Comparison of ENCODE assay signal across 7 cellular contexts in genomic region chr2:110213522-110213921, GRCh38. TPM values are rescaled to one million over a fixed set of nuclear protein-coding genes. Genes with fewer than 3 reads are reported as not detected.
DNase-seq lines count a peak whose midpoint lies in the region; ATAC-seq, FAIRE-seq and TF ChIP-seq lines count a peak whose summit lies in the region.
"Not testable (repeated sequence)": the region's sequence is repeated elsewhere in the genome, so short reads cannot be mapped to it uniquely, and the experiment has no call there.

No MANE protein-coding gene starts in this region.

- H3K4me1 Mint-ChIP-seq in CD4-positive, CD25-positive, alpha-beta regulatory T cell: peaks cover 2 to 28% (median 19%) of the 10 kb centered on the region in 4 donors
- H3K4me1 Mint-ChIP-seq in GM23338: not testable (repeated sequence)
- H3K4me1 Mint-ChIP-seq in activated T-cell treated with anti-CD3 and anti-CD28 coated beads, Interleukin-2, amount 50 U/mL, for 24 hours (ENCODE audit: low read depth): peaks cover 23% of the 10 kb centered on the region
- H3K4me1 Mint-ChIP-seq in naive thymus-derived CD8-positive, alpha-beta T cell: peaks cover 14 to 33% (median 21%) of the 10 kb centered on the region in 4 donors

- FAIRE-seq in K562 (lab: Jason Lieb, UNC); HepG2 (lab: Jason Lieb, UNC): not testable (repeated sequence)

- intact Hi-C loops in K562 (cut with micrococcal nuclease); HepG2 (cut with micrococcal nuclease; ENCODE audit: unreplicated experiment): not testable (repeated sequence)

- ATAC-seq in CD4-positive, CD25-positive, alpha-beta regulatory T cell (ENCODE audit: low read depth in 2 of 2); GM23338; K562; HepG2; naive thymus-derived CD8-positive, alpha-beta T cell: not testable (repeated sequence)

- TF ChIP-seq CTCF in GM23338 (conservative IDR thresholded peaks at IDR 0.05; ENCODE audit: low read depth in 2 of 2); K562 (IDR thresholded peaks at IDR 0.05 in 2 of 3, conservative IDR thresholded peaks at IDR 0.05 in 1 of 3; ENCODE audit: insufficient read depth in 2 of 3, low read depth in 1 of 3, low read length in 3 of 3); HepG2 (CRISPR knock-in tag; IDR thresholded peaks at IDR 0.05): not testable (repeated sequence)

- H2AFZ ChIP-seq in GM23338; K562 (ENCODE audit: low read depth, low read length); HepG2 (ENCODE audit: low read length): not testable (repeated sequence)

- H3K9me1 ChIP-seq in K562 (ENCODE audit: control insufficient read depth, insufficient read depth, low read length): not testable (repeated sequence)

- H3K4me3 ChIP-seq in CD4-positive, CD25-positive, alpha-beta regulatory T cell (ENCODE audit: low read depth, low read length); GM23338; K562; HepG2 (replicated peaks in 1 of 3; ENCODE audit: insufficient read depth in 1 of 3, low read depth in 2 of 3, low read length in 3 of 3); skeletal muscle tissue (ENCODE audit: low read length in 3 of 3): not testable (repeated sequence)

- H3K36me3 Mint-ChIP-seq in CD4-positive, CD25-positive, alpha-beta regulatory T cell: peaks cover 15% of the 10 kb centered on the region
- H3K36me3 Mint-ChIP-seq in GM23338 (ENCODE audit: low read depth): peaks cover 30% of the 10 kb centered on the region
- peaks cover 33% of the 10 kb centered on the region for H3K36me3 Mint-ChIP-seq in activated T-cell treated with anti-CD3 and anti-CD28 coated beads, Interleukin-2, amount 50 U/mL, for 24 hours (ENCODE audit: low read depth)
- peaks cover 0 to 17% (median 0%) of the 10 kb centered on the region in 3 donors for H3K36me3 Mint-ChIP-seq in naive thymus-derived CD8-positive, alpha-beta T cell

- not testable (repeated sequence) for H3K27ac ChIP-seq in CD4-positive, CD25-positive, alpha-beta regulatory T cell (ENCODE audit: insufficient read depth, low read length, poor library complexity, severe bottlenecking); GM23338 (ENCODE audit: low read depth); K562 (ENCODE audit: extremely low read depth, low read depth, low read length); HepG2 (ENCODE audit: extremely low read length, insufficient read depth, low read length)
- peak overlapping the region; percentile 74 for H3K27ac ChIP-seq in skeletal muscle tissue (ENCODE audit: low read depth, low read length)

- DNase-seq in CD4-positive, CD25-positive, alpha-beta regulatory T cell; GM23338 (ENCODE audit: low spot score); activated T-cell treated with anti-CD3 and anti-CD28 coated beads, Interleukin-2, amount 50 U/mL, for 24 hours; K562 (ENCODE audit: extremely low read depth in 1 of 4, low spot score in 3 of 4); HepG2 (ENCODE audit: low spot score); naive thymus-derived CD8-positive, alpha-beta T cell: not testable (repeated sequence)

- peaks cover 36% of the 10 kb centered on the region for H3K27me3 Mint-ChIP-seq in CD4-positive, CD25-positive, alpha-beta regulatory T cell
- H3K27me3 Mint-ChIP-seq in GM23338 (ENCODE audit: insufficient read depth, low read depth, poor library complexity): not testable (repeated sequence)
- H3K27me3 Mint-ChIP-seq in activated T-cell treated with anti-CD3 and anti-CD28 coated beads, Interleukin-2, amount 50 U/mL, for 24 hours: peaks cover 39% of the 10 kb centered on the region
- H3K27me3 Mint-ChIP-seq in naive thymus-derived CD8-positive, alpha-beta T cell: peaks cover 13 to 37% (median 30%) of the 10 kb centered on the region in 5 donors

- H3K27me3 ChIP-seq in CD4-positive, CD25-positive, alpha-beta regulatory T cell (ENCODE audit: control insufficient read depth, insufficient read depth, low read length); GM23338 (ENCODE audit: insufficient read depth); K562 (ENCODE audit: control insufficient read depth in 2 of 2, insufficient read depth in 2 of 2, low read length in 2 of 2); skeletal muscle tissue (ENCODE audit: control insufficient read depth in 3 of 3, insufficient read depth in 3 of 3, low read length in 3 of 3): not testable (repeated sequence)
- peaks cover 0 to 20% of the 10 kb centered on the region in 2 experiments; a peak in 2 of 5 replicates for H3K27me3 ChIP-seq in HepG2 (ENCODE audit: control insufficient read depth in 1 of 2, insufficient read depth in 2 of 2, low read length in 2 of 2)

- H4K20me1 ChIP-seq in GM23338 (replicated peaks; ENCODE audit: insufficient read depth); K562 (replicated peaks; ENCODE audit: control insufficient read depth, insufficient read depth, low read length); HepG2 (ENCODE audit: insufficient read depth, low read length): not testable (repeated sequence)

- not testable (repeated sequence) for H3K27ac Mint-ChIP-seq in CD4-positive, CD25-positive, alpha-beta regulatory T cell; GM23338; activated T-cell treated with anti-CD3 and anti-CD28 coated beads, Interleukin-2, amount 50 U/mL, for 24 hours
- H3K27ac Mint-ChIP-seq in naive thymus-derived CD8-positive, alpha-beta T cell: peak overlapping the region in 3 of 10 donors; percentile 39 to 66 (median 64)

- not testable (repeated sequence) for H3K36me3 ChIP-seq in CD4-positive, CD25-positive, alpha-beta regulatory T cell (ENCODE audit: control insufficient read depth, insufficient read depth, low read length); GM23338 (ENCODE audit: insufficient read depth); skeletal muscle tissue (ENCODE audit: control insufficient read depth in 3 of 3, insufficient read depth in 3 of 3, low read length in 3 of 3)
- H3K36me3 ChIP-seq in K562 (ENCODE audit: control insufficient read depth, insufficient read depth, low read length): peaks cover 17% of the 10 kb centered on the region
- H3K36me3 ChIP-seq in HepG2 (replicated peaks in 1 of 2; ENCODE audit: control insufficient read depth in 1 of 2, insufficient read depth in 2 of 2, low read length in 2 of 2): peaks cover 3 to 13% of the 10 kb centered on the region in 2 experiments; a peak in 3 of 5 replicates

- CTCF ChIA-PET in K562 (lab: Yijun Ruan, JAX; ENCODE audit: low intra/inter-chr PET ratio); HepG2 (lab: Yijun Ruan, JAX; ENCODE audit: low intra/inter-chr PET ratio, low total read pairs): not testable (repeated sequence)

- TF ChIP-seq EP300 in K562 (IDR thresholded peaks at IDR 0.05; ENCODE audit: low read length); HepG2 (IDR thresholded peaks at IDR 0.05; ENCODE audit: low read depth in 2 of 2, low read length in 2 of 2); HepG2 (CRISPR knock-in tag; IDR thresholded peaks at IDR 0.05; ENCODE audit: borderline replicate concordance): not testable (repeated sequence)

- BruUV-seq in K562 (replicated peaks; lab: Mats Ljungman, UMichigan); HepG2 (replicated peaks; lab: Mats Ljungman, UMichigan): not testable (repeated sequence)

- H3K9me3 Mint-ChIP-seq in CD4-positive, CD25-positive, alpha-beta regulatory T cell; activated T-cell treated with anti-CD3 and anti-CD28 coated beads, Interleukin-2, amount 50 U/mL, for 24 hours; naive thymus-derived CD8-positive, alpha-beta T cell: not testable (repeated sequence)
- H3K9me3 Mint-ChIP-seq in GM23338: peaks cover 37% of the 10 kb centered on the region

- not testable (repeated sequence) for H3K9ac ChIP-seq in K562 (ENCODE audit: insufficient read depth in 1 of 2, low read depth in 2 of 2, low read length in 2 of 2); HepG2 (ENCODE audit: insufficient read depth, low read depth, low read length); skeletal muscle tissue (ENCODE audit: low read depth in 1 of 3, low read length in 3 of 3)

- not testable (repeated sequence) for H3K9me2 ChIP-seq in GM23338 (ENCODE audit: insufficient read depth)

- H3K4me2 ChIP-seq in GM23338; K562 (ENCODE audit: insufficient read depth, low read length); HepG2 (ENCODE audit: low read depth, low read length): not testable (repeated sequence)

- POLR2A ChIA-PET in K562 (lab: Yijun Ruan, JAX); HepG2 (lab: Yijun Ruan, JAX); naive thymus-derived CD8-positive, alpha-beta T cell (lab: Charles Lee): not testable (repeated sequence)

- peak overlapping the region in 3 of 4 donors; percentile 4 to 75 (median 39) for H3K4me3 Mint-ChIP-seq in CD4-positive, CD25-positive, alpha-beta regulatory T cell
- peak overlapping the region; percentile 17; the same call in 1 of the 3 replicates for H3K4me3 Mint-ChIP-seq in GM23338
- peak overlapping the region; percentile 15 for H3K4me3 Mint-ChIP-seq in activated T-cell treated with anti-CD3 and anti-CD28 coated beads, Interleukin-2, amount 50 U/mL, for 24 hours
- H3K4me3 Mint-ChIP-seq in naive thymus-derived CD8-positive, alpha-beta T cell: peak overlapping the region in 9 of 10 donors; percentile 19 to 73 (median 42)

- TF ChIP-seq POLR2A in K562 (conservative IDR thresholded peaks at IDR 0.05); HepG2 (IDR thresholded peaks at IDR 0.05; ENCODE audit: insufficient read depth in 1 of 2, low read depth in 2 of 2, low read length in 2 of 2): not testable (repeated sequence)

- WGBS in K562 (ENCODE audit: insufficient coverage, low coverage, missing lambda C conversion rate): 30% methylated on average over 3 of the region's 3 CpGs
- 64% methylated on average over 3 of the region's 3 CpGs for WGBS in HepG2 (ENCODE audit: low lambda C conversion rate)

- peaks cover 16% of the 10 kb centered on the region for H3K4me1 ChIP-seq in CD4-positive, CD25-positive, alpha-beta regulatory T cell (ENCODE audit: control insufficient read depth, insufficient read depth, low read length, poor library complexity, severe bottlenecking)
- not testable (repeated sequence) for H3K4me1 ChIP-seq in GM23338 (ENCODE audit: insufficient read depth); K562 (replicated peaks in 1 of 2; ENCODE audit: control insufficient read depth in 2 of 2, insufficient read depth in 2 of 2, low read length in 2 of 2); HepG2 (ENCODE audit: insufficient read depth, low read length)
- H3K4me1 ChIP-seq in skeletal muscle tissue (ENCODE audit: control insufficient read depth in 3 of 3, insufficient read depth in 3 of 3, low read length in 3 of 3): peaks cover 28 to 60% (median 55%) of the 10 kb centered on the region in 3 donors

- not testable (repeated sequence) for H3F3A ChIP-seq in GM23338 (replicated peaks; ENCODE audit: low read depth)

- in situ Hi-C loops in K562 (cut with MboI): loop anchor here (10.0 kb wide), 1 partner anchor 221 kb away; no protein-coding TSS in a partner anchor
- in situ Hi-C loops in HepG2 (cut with HindIII; ENCODE audit: extremely low pct_ligation_motif_present, low pct_unique_long_range_greater_than_20kb): not testable (repeated sequence)

- not testable (repeated sequence) for TF ChIP-seq RAD21 in K562 (CRISPR knock-in tag; conservative IDR thresholded peaks at IDR 0.05 in 1 of 2, IDR thresholded peaks at IDR 0.05 in 1 of 2); HepG2 (CRISPR knock-in tag; IDR thresholded peaks at IDR 0.05)

- not testable (repeated sequence) for H3K79me2 ChIP-seq in GM23338 (replicated peaks; ENCODE audit: insufficient read depth); HepG2 (ENCODE audit: insufficient read depth, low read length)
- peaks cover 20% of the 10 kb centered on the region for H3K79me2 ChIP-seq in K562 (ENCODE audit: control insufficient read depth, insufficient read depth, low read length)

- H3K9me3 ChIP-seq in CD4-positive, CD25-positive, alpha-beta regulatory T cell (ENCODE audit: control insufficient read depth in 2 of 2, low read length in 2 of 2); skeletal muscle tissue (ENCODE audit: control insufficient read depth in 3 of 3, low read length in 3 of 3): not testable (repeated sequence)
- H3K9me3 ChIP-seq in K562 (replicated peaks; ENCODE audit: control insufficient read depth, insufficient read depth, low read depth, low read length) (peaks cover 12% of the 10 kb centered on the region), HepG2 (ENCODE audit: low read length) (peaks cover 12% of the 10 kb centered on the region; the same call in 1 of the 2 replicates)

RNA-seq across cellular contexts. Expression of gene MTLN, which starts 1.2 kb away (rescaled TPM):
- 22.9 TPM for total RNA-seq in CD4-positive, CD25-positive, alpha-beta regulatory T cell
- polyA plus RNA-seq in CD4-positive, CD25-positive, alpha-beta regulatory T cell: 100 to 1,000 TPM in 3 of 4 donors, 10 to 100 TPM in 1; 81.8 to 112 (median 107) TPM
- 34.1 and 40.2 TPM in 2 replicates for total RNA-seq in GM23338 (2014; rRNA removed; shearing (Covaris generic))
- polyA plus RNA-seq in GM23338 (2016; fragmentation: Nextera tagmentation; extraction: Ambion mirVana): 151 and 175 TPM in 2 replicates
- 2.4 and 11.8 TPM in 2 replicates for total RNA-seq in K562 (2011; cell fraction: chromatin; rRNA removed; ENCODE audit: low replicate concordance)
- total RNA-seq in K562 (2011; cell fraction: nucleolus; rRNA removed): 42.1 and 47.7 TPM in 2 replicates
- 22.4 and 31.6 TPM in 2 replicates for total RNA-seq in K562 (2011; cell fraction: nucleoplasm; rRNA removed)
- 76.0 and 97.6 TPM in 2 replicates for total RNA-seq in K562 (2014; rRNA removed)
- total RNA-seq in K562 (2014; rRNA removed; fragmentation: Illumina TruSeq; extraction: Trizol): 7.5 and 10.5 TPM in 2 replicates
- 39.4 and 39.7 TPM in 2 replicates for total RNA-seq in K562 (2015; rRNA removed; fragmentation: Illumina TruSeq; extraction: Trizol)
- 41.3 and 50.2 TPM in 2 replicates for total RNA-seq in K562 (2021)
- polyA plus RNA-seq in K562 (2011; rRNA removed): 33.9 and 34.1 TPM in 2 replicates
- 26.9 and 72.5 TPM in 2 replicates for polyA plus RNA-seq in K562 (2011; cell fraction: cytosol; rRNA removed)
- 44.3 and 46.5 TPM in 2 replicates for polyA plus RNA-seq in K562 (2011; cell fraction: nucleus; rRNA removed)
- polyA plus RNA-seq in K562 (2012): 46.6 and 50.2 TPM in 2 replicates
- 7.3 and 32.2 TPM in 2 replicates for polyA plus RNA-seq in K562 (2014; fragmentation: Illumina TruSeq; extraction: Trizol)
- 10 to 100 TPM; 25.3 to 51.2 TPM for polyA plus RNA-seq in K562 (2014; fragmentation: Nextera tagmentation; extraction: Ambion mirVana)
- polyA plus RNA-seq in K562 (2014; rRNA removed): 109 and 129 TPM in 2 replicates
- 3.4 and 7.2 TPM in 2 replicates for polyA minus RNA-seq in K562 (2011; rRNA and poly(A)+ RNA removed)
- polyA minus RNA-seq in K562 (2011; cell fraction: cytosol; rRNA and poly(A)+ RNA removed): 4.1 and 6.4 TPM in 2 replicates
- 24.5 and 25.0 TPM in 2 replicates for polyA minus RNA-seq in K562 (2011; cell fraction: nucleus; rRNA and poly(A)+ RNA removed)
- 47.1 and 50.4 TPM in 2 replicates for total RNA-seq in HepG2 (2016; rRNA removed; fragmentation: Illumina TruSeq; extraction: Trizol)
- total RNA-seq in HepG2 (2016; cell fraction: cytosol; rRNA removed; fragmentation: Illumina TruSeq; extraction: Trizol; ENCODE audit: low read depth): 64.0 and 99.8 TPM in 2 replicates
- total RNA-seq in HepG2 (2016; cell fraction: insoluble cytoplasmic fraction; rRNA removed; fragmentation: Illumina TruSeq; extraction: Trizol): 55.3 and 57.0 TPM in 2 replicates
- total RNA-seq in HepG2 (2016; cell fraction: membrane; rRNA removed; fragmentation: Illumina TruSeq; extraction: Trizol): 63.6 and 76.4 TPM in 2 replicates
- 20.8 and 26.1 TPM in 2 replicates for total RNA-seq in HepG2 (2016; cell fraction: nucleus; rRNA removed; fragmentation: Illumina TruSeq; extraction: Trizol)
- 37.1 and 47.4 TPM in 2 replicates for polyA plus RNA-seq in HepG2 (2011; rRNA removed)
- polyA plus RNA-seq in HepG2 (2011; cell fraction: cytosol; rRNA removed): 13.9 and 21.0 TPM in 2 replicates
- 28.2 and 28.9 TPM in 2 replicates for polyA plus RNA-seq in HepG2 (2011; cell fraction: nucleus; rRNA removed)
- 16.0 and 22.1 TPM in 2 replicates for polyA plus RNA-seq in HepG2 (2012)
- polyA plus RNA-seq in HepG2 (2016; cell fraction: cytosol; fragmentation: Illumina TruSeq; extraction: Trizol; ENCODE audit: low read depth): 49.7 and 76.6 TPM in 2 replicates
- polyA plus RNA-seq in HepG2 (2016; cell fraction: insoluble cytoplasmic fraction; fragmentation: Illumina TruSeq; extraction: Trizol; ENCODE audit: low read depth): 30.0 and 34.8 TPM in 2 replicates
- 44.6 and 52.6 TPM in 2 replicates for polyA plus RNA-seq in HepG2 (2016; cell fraction: membrane; fragmentation: Illumina TruSeq; extraction: Trizol; ENCODE audit: low read depth)
- polyA plus RNA-seq in HepG2 (2016; cell fraction: nucleus; fragmentation: Illumina TruSeq; extraction: Trizol; ENCODE audit: insufficient read depth, low read depth): 28.8 and 31.3 TPM in 2 replicates
- polyA minus RNA-seq in HepG2 (2011; rRNA and poly(A)+ RNA removed; ENCODE audit: low replicate concordance): 4.2 and 19.5 TPM in 2 replicates
- polyA minus RNA-seq in HepG2 (2011; cell fraction: cytosol; rRNA and poly(A)+ RNA removed): 8.3 and 10.7 TPM in 2 replicates
- 8.0 and 9.2 TPM in 2 replicates for polyA minus RNA-seq in HepG2 (2011; cell fraction: nucleus; rRNA and poly(A)+ RNA removed)
- total RNA-seq in naive thymus-derived CD8-positive, alpha-beta T cell: 10 to 100 TPM; 35.1 to 41.7 TPM
- polyA plus RNA-seq in naive thymus-derived CD8-positive, alpha-beta T cell: 100 to 1,000 TPM; 125 to 186 (median 143) TPM
- total RNA-seq in skeletal muscle tissue: 90.8 TPM

RNA-seq across cellular contexts. Expression of gene NPHP1, which starts 8.7 kb away (rescaled TPM):
- not detected for total RNA-seq in CD4-positive, CD25-positive, alpha-beta regulatory T cell
- under 1 TPM in 3 of 4 donors, not detected in 1; 0.15 to 0.58 (median 0.31) TPM for polyA plus RNA-seq in CD4-positive, CD25-positive, alpha-beta regulatory T cell
- 1.2 and 4.6 TPM in 2 replicates for total RNA-seq in GM23338 (2014; rRNA removed; shearing (Covaris generic))
- polyA plus RNA-seq in GM23338 (2016; fragmentation: Nextera tagmentation; extraction: Ambion mirVana): 10.0 and 11.0 TPM in 2 replicates
- total RNA-seq in K562 (2011; cell fraction: chromatin; rRNA removed; ENCODE audit: low replicate concordance): not detected in 2 replicates
- not detected in 2 replicates for total RNA-seq in K562 (2011; cell fraction: nucleolus; rRNA removed)
- not detected in 2 replicates for total RNA-seq in K562 (2011; cell fraction: nucleoplasm; rRNA removed)
- 0.32 TPM in 1 of 2 replicates, not detected in the other for total RNA-seq in K562 (2014; rRNA removed)
- total RNA-seq in K562 (2014; rRNA removed; fragmentation: Illumina TruSeq; extraction: Trizol): not detected in 2 replicates
- not detected in 2 replicates for total RNA-seq in K562 (2015; rRNA removed; fragmentation: Illumina TruSeq; extraction: Trizol)
- total RNA-seq in K562 (2021): not detected in 2 replicates
- 0.11 and 0.15 TPM in 2 replicates for polyA plus RNA-seq in K562 (2011; rRNA removed)
- polyA plus RNA-seq in K562 (2011; cell fraction: cytosol; rRNA removed): 0.03 and 0.07 TPM in 2 replicates
- 0.01 TPM in 1 of 2 replicates, not detected in the other for polyA plus RNA-seq in K562 (2011; cell fraction: nucleus; rRNA removed)
- 0.03 and 0.04 TPM in 2 replicates for polyA plus RNA-seq in K562 (2012)
- not detected in 2 replicates for polyA plus RNA-seq in K562 (2014; fragmentation: Illumina TruSeq; extraction: Trizol)
- polyA plus RNA-seq in K562 (2014; fragmentation: Nextera tagmentation; extraction: Ambion mirVana): under 1 TPM; 0.14 to 0.27 TPM
- polyA plus RNA-seq in K562 (2014; rRNA removed): not detected in 2 replicates
- not detected in 2 replicates for polyA minus RNA-seq in K562 (2011; rRNA and poly(A)+ RNA removed)
- not detected in 2 replicates for polyA minus RNA-seq in K562 (2011; cell fraction: cytosol; rRNA and poly(A)+ RNA removed)
- not detected in 2 replicates for polyA minus RNA-seq in K562 (2011; cell fraction: nucleus; rRNA and poly(A)+ RNA removed)
- 4.8 and 6.7 TPM in 2 replicates for total RNA-seq in HepG2 (2016; rRNA removed; fragmentation: Illumina TruSeq; extraction: Trizol)
- 0.97 and 1.5 TPM in 2 replicates for total RNA-seq in HepG2 (2016; cell fraction: cytosol; rRNA removed; fragmentation: Illumina TruSeq; extraction: Trizol; ENCODE audit: low read depth)
- total RNA-seq in HepG2 (2016; cell fraction: insoluble cytoplasmic fraction; rRNA removed; fragmentation: Illumina TruSeq; extraction: Trizol): 4.9 and 5.8 TPM in 2 replicates
- 0.96 and 1.4 TPM in 2 replicates for total RNA-seq in HepG2 (2016; cell fraction: membrane; rRNA removed; fragmentation: Illumina TruSeq; extraction: Trizol)
- 2.5 and 2.8 TPM in 2 replicates for total RNA-seq in HepG2 (2016; cell fraction: nucleus; rRNA removed; fragmentation: Illumina TruSeq; extraction: Trizol)
- polyA plus RNA-seq in HepG2 (2011; rRNA removed): 1.6 and 2.7 TPM in 2 replicates
- 0.60 and 0.88 TPM in 2 replicates for polyA plus RNA-seq in HepG2 (2011; cell fraction: cytosol; rRNA removed)
- 1.2 and 2.2 TPM in 2 replicates for polyA plus RNA-seq in HepG2 (2011; cell fraction: nucleus; rRNA removed)
- 1.9 TPM in 2 replicates for polyA plus RNA-seq in HepG2 (2012)
- polyA plus RNA-seq in HepG2 (2016; cell fraction: cytosol; fragmentation: Illumina TruSeq; extraction: Trizol; ENCODE audit: low read depth): 0.74 and 1.2 TPM in 2 replicates
- polyA plus RNA-seq in HepG2 (2016; cell fraction: insoluble cytoplasmic fraction; fragmentation: Illumina TruSeq; extraction: Trizol; ENCODE audit: low read depth): 5.2 and 6.9 TPM in 2 replicates
- 1.2 and 1.7 TPM in 2 replicates for polyA plus RNA-seq in HepG2 (2016; cell fraction: membrane; fragmentation: Illumina TruSeq; extraction: Trizol; ENCODE audit: low read depth)
- polyA plus RNA-seq in HepG2 (2016; cell fraction: nucleus; fragmentation: Illumina TruSeq; extraction: Trizol; ENCODE audit: insufficient read depth, low read depth): 3.9 and 4.4 TPM in 2 replicates
- 0.26 and 0.37 TPM in 2 replicates for polyA minus RNA-seq in HepG2 (2011; rRNA and poly(A)+ RNA removed; ENCODE audit: low replicate concordance)
- 0.70 and 0.79 TPM in 2 replicates for polyA minus RNA-seq in HepG2 (2011; cell fraction: cytosol; rRNA and poly(A)+ RNA removed)
- 1.4 and 2.4 TPM in 2 replicates for polyA minus RNA-seq in HepG2 (2011; cell fraction: nucleus; rRNA and poly(A)+ RNA removed)
- 1 to 10 TPM in 1 of 2 experiments, under 1 TPM in 1; 0.96 to 1.3 TPM for total RNA-seq in naive thymus-derived CD8-positive, alpha-beta T cell
- 1 to 10 TPM in 1 of 3 donors, under 1 TPM in 2; 0.40 to 1.6 (median 0.49) TPM for polyA plus RNA-seq in naive thymus-derived CD8-positive, alpha-beta T cell
- 11.5 TPM for total RNA-seq in skeletal muscle tissue
